In genomic region chr15:81108427-81108826, GRCh38 we compare ENCODE assay signal across 9 cellular contexts. TPM values are rescaled to one million over a fixed set of nuclear protein-coding genes. Genes with fewer than 3 reads are reported as not detected.
A peak's percentile ranks its signal among the peaks of the same experiment; 100 is the strongest.
DNase-seq lines count a peak whose midpoint lies in the region; ATAC-seq, FAIRE-seq and TF ChIP-seq lines count a peak whose summit lies in the region.
"Had no signal": no experiment of that assay in that cellular context is flagged by ENCODE, and none has a peak within 500 bp of the region (broad histone marks: within the 10 kb centered on the region; RNA-seq: fewer than 3 reads in every experiment).

No MANE protein-coding gene starts in this region.

- CTCF ChIA-PET in OCI-LY7 (lab: Charles Lee; ENCODE audit: unreplicated experiment) = interaction anchor here (1.7 kb wide), 1 partner anchor 158 kb away, joined by 8 read pairs; no protein-coding TSS in a partner anchor

- no TSS peak for BruUV-seq in OCI-LY7 (replicated peaks; lab: Mats Ljungman, UMichigan)

- no peak for TF ChIP-seq EP300 in transverse colon (IDR thresholded peaks at IDR 0.05; ENCODE audit: low read depth)

- H3K79me2 ChIP-seq in OCI-LY7 (ENCODE audit: insufficient read depth, low read depth, low read length) = no peaks in the 10 kb centered on the region

- TF ChIP-seq POLR2A in transverse colon (IDR thresholded peaks at IDR 0.05) (no peak), GM12891 (IDR thresholded peaks at IDR 0.05; ENCODE audit: low read depth, low read length) (no peak)

- no peak overlapping the region for H3K27ac ChIP-seq in right atrium auricular region
- H3K27ac ChIP-seq in OCI-LY7 (ENCODE audit: low read depth, low read length, poor library complexity, severe bottlenecking) = no peak overlapping the region
- H3K27ac ChIP-seq in transverse colon = no peak overlapping the region
- H3K27ac ChIP-seq: SK-N-MC had no signal

- WGBS in transverse colon (ENCODE audit: low coverage in 1 of 2), 2 donors = 15% methylated on average over 1 of the region's 1 CpG; no CpG with 5 or more reads in 1 of the 2 donors

- intact Hi-C loops in left ventricle myocardium superior (cut with micrococcal nuclease) = loop anchor here (5.0 to 10.0 kb wide), 2 partner anchors 104 to 159 kb away; partner anchors contain the start of gene TLNRD1
- intact Hi-C loops in OCI-LY7 (cut with micrococcal nuclease; ENCODE audit: unreplicated experiment) = loop anchor here (1.0 to 5.0 kb wide), 2 partner anchors 131 to 224 kb away; no protein-coding TSS in a partner anchor
- intact Hi-C loops in transverse colon (cut with DNase I; ENCODE audit: low total_unique reads) = loop anchor here (5.0 kb wide), 1 partner anchor 159 kb away; no protein-coding TSS in a partner anchor

- no peak overlapping the region for H3K4me2 ChIP-seq in OCI-LY7 (ENCODE audit: low read length)

- H3K4me3 ChIP-seq in right atrium auricular region (no peak overlapping the region), OCI-LY7 (ENCODE audit: low read depth, low read length, poor library complexity, severe bottlenecking) (no peak overlapping the region), fibroblast of villous mesenchyme (ENCODE audit: low read depth, low read length) (no peak overlapping the region), transverse colon (no peak overlapping the region)
- H3K4me3 ChIP-seq: SK-N-MC had no signal

- H3K4me1 ChIP-seq in right atrium auricular region = peaks cover 0 to 4% of the 10 kb centered on the region in 2 donors
- H3K4me1 ChIP-seq in OCI-LY7 (ENCODE audit: insufficient read depth, low read length, poor library complexity, severe bottlenecking) = no peaks in the 10 kb centered on the region
- no peaks in the 10 kb centered on the region for H3K4me1 ChIP-seq in transverse colon

- no peak for ATAC-seq in left ventricle myocardium superior
- ATAC-seq in GM18868 (IDR thresholded peaks at IDR 0.05; ENCODE audit: unreplicated experiment) = no peak

- H4K20me1 ChIP-seq in OCI-LY7 (ENCODE audit: insufficient read depth, low read length) = no peaks in the 10 kb centered on the region

- H2AFZ ChIP-seq in OCI-LY7 (ENCODE audit: low read length) = no peak overlapping the region

- POLR2A ChIA-PET in OCI-LY7 (lab: Charles Lee) = interaction anchor here (1.0 to 1.2 kb wide), 2 partner anchors 129 to 158 kb away, joined by 3 to 4 read pairs; no protein-coding TSS in a partner anchor

- no peaks in the 10 kb centered on the region for H3K9me3 ChIP-seq in right atrium auricular region
- H3K9me3 ChIP-seq in OCI-LY7 (ENCODE audit: low read length) = no peaks in the 10 kb centered on the region
- no peaks in the 10 kb centered on the region for H3K9me3 ChIP-seq in transverse colon

- peak; percentile 25 to 61 for TF ChIP-seq CTCF in right atrium auricular region (IDR thresholded peaks at IDR 0.05)
- TF ChIP-seq CTCF in OCI-LY7 (conservative IDR thresholded peaks at IDR 0.05; ENCODE audit: low read length) = peak; percentile 81
- peak; percentile 37 for TF ChIP-seq CTCF in fibroblast of villous mesenchyme (IDR thresholded peaks at IDR 0.05; ENCODE audit: insufficient read depth, low read depth, low read length)
- TF ChIP-seq CTCF in transverse colon (IDR thresholded peaks at IDR 0.05) = peak in 3 of 5 experiments; percentile 26 to 28 (median 27)

- in situ Hi-C loops in transverse colon (cut with MboI; ENCODE audit: low pct_ligation_motif_present in 1 of 4, low pct_unique_long_range_greater_than_20kb in 1 of 4, low sequenced_read_pairs in 3 of 4) = loop anchor here (5.0 to 25.0 kb wide), 5 partner anchors 134 to 304 kb away; no protein-coding TSS in a partner anchor

- H3K36me3 ChIP-seq in right atrium auricular region (no peaks in the 10 kb centered on the region), OCI-LY7 (ENCODE audit: insufficient read depth, low read length) (no peaks in the 10 kb centered on the region), transverse colon (no peaks in the 10 kb centered on the region)

- DNase-seq in right atrium auricular region (ENCODE audit: low spot score) = no peak
- no peak for DNase-seq in left ventricle myocardium superior
- DNase-seq in OCI-LY7 (ENCODE audit: low spot score) = peak; percentile 38
- no peak for DNase-seq in fibroblast of villous mesenchyme (ENCODE audit: low read depth)
- no peak for DNase-seq in transverse colon
- no peak for DNase-seq in stimulated activated naive CD4-positive, alpha-beta T cell (lab: John Stamatoyannopoulos, UW)
- DNase-seq in GM12891 (ENCODE audit: insufficient read length, low spot score) = no peak

- FAIRE-seq in GM12891 (lab: Jason Lieb, UNC) = no peak

- H3K27me3 ChIP-seq in right atrium auricular region (no peaks in the 10 kb centered on the region), transverse colon (peaks cover 3% of the 10 kb centered on the region)

- H3K9me2 ChIP-seq in OCI-LY7 (ENCODE audit: insufficient read depth, low read length) = no peaks in the 10 kb centered on the region

TF ChIP-seq in GM12891, 5 proteins besides CTCF, POLR2A, EP300 and RAD21:
- TF ChIP-seq SPI1 (IDR thresholded peaks at IDR 0.05; ENCODE audit: low read depth, low read length) (no peak), TAF1 (IDR thresholded peaks at IDR 0.05; ENCODE audit: low read depth, low read length) (no peak), PAX5 (IDR thresholded peaks at IDR 0.05; ENCODE audit: insufficient read depth, low read length, severe bottlenecking) (no peak), POLR2AphosphoS5 (IDR thresholded peaks at IDR 0.05; ENCODE audit: low read depth, low read length) (no peak), POU2F2 (IDR thresholded peaks at IDR 0.05; ENCODE audit: low read depth, low read length) (no peak)

RNA-seq across cellular contexts. Expression of gene CFAP161, which starts 25.6 kb away (rescaled TPM):
- total RNA-seq in right atrium auricular region (1 to 10 TPM in 1 of 2 donors, not detected in 1; 6.2 TPM), left ventricle myocardium superior (0.94 TPM), OCI-LY7 (2022) (not detected in 2 replicates), fibroblast of villous mesenchyme (0.64 and 0.86 TPM in 2 replicates), transverse colon (not detected)
- not detected in 2 replicates for total RNA-seq in OCI-LY7 (2014; rRNA removed; shearing (Covaris generic))
- not detected for polyA plus RNA-seq in GM12891 (2012; ENCODE audit: low read depth, missing spikeins)

Comparison
In these comparisons a context has a peak if more than half of its experiments do, and no peak if none do; other contexts are left out.
1. CTCF ChIP-seq: peak in every context shown above with its lines; median percentile 81 in OCI-LY7; 43 in right atrium auricular region; 37 in fibroblast of villous mesenchyme; 27 in transverse colon.